Comparison of ENCODE assay signal across 1 cellular context in the genomic region with DNA sequence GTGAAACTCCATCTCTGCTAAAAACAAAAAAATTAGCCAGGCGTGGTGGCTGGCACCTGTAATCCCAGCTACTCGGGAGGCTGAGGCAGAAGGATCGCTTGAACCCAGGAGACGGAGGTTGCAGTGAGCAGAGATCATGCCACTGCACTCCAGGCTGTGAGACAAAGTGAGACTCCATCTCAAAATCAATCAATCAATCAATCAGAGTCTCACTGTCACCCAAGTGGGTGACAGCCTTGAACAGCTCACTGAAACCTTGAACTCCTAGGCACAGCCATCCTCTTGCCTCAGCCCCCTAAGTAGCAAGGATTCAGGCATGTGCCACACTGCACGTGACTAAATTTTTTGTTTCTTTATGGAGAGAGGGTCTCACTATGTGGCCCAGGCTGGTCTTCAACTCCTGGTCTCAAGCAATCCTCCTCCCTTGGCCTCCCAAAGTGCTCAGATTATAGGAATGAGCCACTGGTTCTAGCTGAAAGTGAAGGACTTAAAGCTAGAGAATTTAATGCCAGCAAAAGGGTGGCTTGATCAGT.
A peak's percentile ranks its signal among the peaks of the same experiment; 100 is the strongest.
TF ChIP-seq lines count a peak whose summit lies in the region.

No MANE protein-coding gene starts in this region.

TF ChIP-seq in K562, 482 proteins besides CTCF, POLR2A, EP300 and RAD21:
- TF ChIP-seq CGGBP1 (CRISPR knock-in tag; IDR thresholded peaks at IDR 0.05) (no peak), PKNOX1 (IDR thresholded peaks at IDR 0.05) (peak; percentile 36; the same call in 1 of the 2 replicates), MEIS2 (IDR thresholded peaks at IDR 0.05; ENCODE audit: partially characterized antibody) (peak; percentile 67)
- TF ChIP-seq, protein P1, sequence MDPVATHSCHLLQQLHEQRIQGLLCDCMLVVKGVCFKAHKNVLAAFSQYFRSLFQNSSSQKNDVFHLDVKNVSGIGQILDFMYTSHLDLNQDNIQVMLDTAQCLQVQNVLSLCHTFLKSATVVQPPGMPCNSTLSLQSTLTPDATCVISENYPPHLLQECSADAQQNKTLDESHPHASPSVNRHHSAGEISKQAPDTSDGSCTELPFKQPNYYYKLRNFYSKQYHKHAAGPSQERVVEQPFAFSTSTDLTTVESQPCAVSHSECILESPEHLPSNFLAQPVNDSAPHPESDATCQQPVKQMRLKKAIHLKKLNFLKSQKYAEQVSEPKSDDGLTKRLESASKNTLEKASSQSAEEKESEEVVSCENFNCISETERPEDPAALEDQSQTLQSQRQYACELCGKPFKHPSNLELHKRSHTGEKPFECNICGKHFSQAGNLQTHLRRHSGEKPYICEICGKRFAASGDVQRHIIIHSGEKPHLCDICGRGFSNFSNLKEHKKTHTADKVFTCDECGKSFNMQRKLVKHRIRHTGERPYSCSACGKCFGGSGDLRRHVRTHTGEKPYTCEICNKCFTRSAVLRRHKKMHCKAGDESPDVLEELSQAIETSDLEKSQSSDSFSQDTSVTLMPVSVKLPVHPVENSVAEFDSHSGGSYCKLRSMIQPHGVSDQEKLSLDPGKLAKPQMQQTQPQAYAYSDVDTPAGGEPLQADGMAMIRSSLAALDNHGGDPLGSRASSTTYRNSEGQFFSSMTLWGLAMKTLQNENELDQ (CRISPR knock-in tag; IDR thresholded peaks at IDR 0.05; ENCODE audit: borderline replicate concordance): no peak
- TF ChIP-seq, protein P2, sequence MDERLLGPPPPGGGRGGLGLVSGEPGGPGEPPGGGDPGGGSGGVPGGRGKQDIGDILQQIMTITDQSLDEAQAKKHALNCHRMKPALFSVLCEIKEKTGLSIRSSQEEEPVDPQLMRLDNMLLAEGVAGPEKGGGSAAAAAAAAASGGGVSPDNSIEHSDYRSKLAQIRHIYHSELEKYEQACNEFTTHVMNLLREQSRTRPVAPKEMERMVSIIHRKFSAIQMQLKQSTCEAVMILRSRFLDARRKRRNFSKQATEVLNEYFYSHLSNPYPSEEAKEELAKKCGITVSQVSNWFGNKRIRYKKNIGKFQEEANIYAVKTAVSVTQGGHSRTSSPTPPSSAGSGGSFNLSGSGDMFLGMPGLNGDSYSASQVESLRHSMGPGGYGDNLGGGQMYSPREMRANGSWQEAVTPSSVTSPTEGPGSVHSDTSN (CRISPR knock-in tag; IDR thresholded peaks at IDR 0.05; ENCODE audit: low read depth): no peak
- TF ChIP-seq, protein P2 (tag; conservative IDR thresholded peaks at IDR 0.05; ENCODE audit: low read depth): peak; percentile 74
